ENCODE assay signal across 23 cellular contexts in the genomic region with DNA sequence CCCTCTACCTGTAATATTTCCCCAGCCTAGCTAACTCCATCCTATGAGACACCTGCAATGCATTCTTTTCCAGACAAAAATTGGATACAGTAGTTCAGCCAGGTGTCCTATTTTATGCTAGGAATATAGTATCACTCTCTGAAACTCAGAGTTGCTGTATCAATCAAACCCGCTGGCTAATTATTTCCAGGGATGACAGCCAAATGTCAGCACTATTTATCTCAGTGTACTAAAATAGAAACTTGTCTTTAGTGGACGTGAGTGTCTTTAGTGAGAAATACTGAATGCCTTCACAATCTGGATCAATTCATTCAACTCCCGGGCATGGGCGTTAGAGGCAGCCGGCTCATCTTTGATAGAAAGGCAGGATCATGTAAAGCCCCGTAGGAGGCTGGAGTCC.
"Had no signal": no experiment of that assay in that cellular context is flagged by ENCODE, and none has a peak within 500 bp of the region (broad histone marks: within the 10 kb centered on the region; RNA-seq: fewer than 3 reads in every experiment).

No MANE protein-coding gene starts in this region.

- H3K9me3 ChIP-seq: colonic mucosa, esophagus muscularis mucosa, esophagus squamous epithelium, gastrocnemius medialis, gastroesophageal sphincter had no signal

- H3K27me3 ChIP-seq: colonic mucosa, dorsolateral prefrontal cortex, foreskin keratinocyte, gastrocnemius medialis, gastroesophageal sphincter, heart right ventricle had no signal

- H3K27ac ChIP-seq: colonic mucosa, coronary artery, dorsolateral prefrontal cortex, epithelial cell of prostate, esophagus muscularis mucosa, esophagus squamous epithelium, foreskin keratinocyte, gastrocnemius medialis, gastroesophageal sphincter, heart right ventricle had no signal

- H3K4me3 ChIP-seq: colonic mucosa, coronary artery, dorsolateral prefrontal cortex, esophagus muscularis mucosa, esophagus squamous epithelium, gastrocnemius medialis, gastroesophageal sphincter, heart right ventricle had no signal

- H3K4me1 ChIP-seq: colonic mucosa, esophagus muscularis mucosa, foreskin keratinocyte, gastrocnemius medialis, gastroesophageal sphincter, heart right ventricle had no signal

- DNase-seq: colonic mucosa; cortex of kidney; dermis blood vessel endothelial cell; dorsolateral prefrontal cortex; effector CD4-positive, alpha-beta T cell; effector CD8-positive, alpha-beta T cell; effector memory CD4-positive, alpha-beta T cell; effector memory CD8-positive, alpha-beta T cell; endodermal cell; erythroblast; esophagus squamous epithelium; foreskin fibroblast; foreskin keratinocyte; foreskin melanocyte; gastrocnemius medialis; glutamatergic neuron; head of caudate nucleus; heart right ventricle had no signal

- ATAC-seq: effector memory CD8-positive, alpha-beta T cell; esophagus mucosa; foreskin keratinocyte; gastrocnemius medialis; gastroesophageal sphincter had no signal

- H3K36me3 ChIP-seq: colonic mucosa, esophagus muscularis mucosa, esophagus squamous epithelium, gastrocnemius medialis, gastroesophageal sphincter, heart right ventricle had no signal
